In genomic region chr16:17917316-17918019, GRCh38 we compare ENCODE assay signal across 25 cellular contexts.
"Had no signal": no experiment of that assay in that cellular context is flagged by ENCODE, and none has a peak within 500 bp of the region (broad histone marks: within the 10 kb centered on the region; RNA-seq: fewer than 3 reads in every experiment).

No MANE protein-coding gene starts in this region.

- H3K36me3 Mint-ChIP-seq: immature natural killer cell, mesothelial cell of epicardium had no signal

- DNase-seq: dermis blood vessel endothelial cell; dorsolateral prefrontal cortex; effector CD4-positive, alpha-beta T cell; effector memory CD4-positive, alpha-beta T cell; esophagus squamous epithelium; foreskin fibroblast; foreskin melanocyte; gastrocnemius medialis; glutamatergic neuron; head of caudate nucleus; heart right ventricle; hypothalamus; immature natural killer cell; islet precursor cell; kidney; kidney glomerular epithelial cell; left ventricle myocardium inferior; lower lobe of right lung; mesenchymal stem cell; naive thymus-derived CD4-positive, alpha-beta T cell had no signal

- H3K27ac ChIP-seq: coronary artery, dorsolateral prefrontal cortex, esophagus squamous epithelium, gastrocnemius medialis, heart right ventricle, left ventricle myocardium inferior, lower lobe of right lung had no signal

- ATAC-seq: gastrocnemius medialis; heart right ventricle; lower lobe of right lung; mucosa of descending colon; naive thymus-derived CD4-positive, alpha-beta T cell had no signal

- FAIRE-seq: colon, endothelial cell of umbilical vein, kidney had no signal

- H3K4me1 Mint-ChIP-seq: immature natural killer cell; mesothelial cell of epicardium; naive thymus-derived CD4-positive, alpha-beta T cell had no signal

- H3K9me3 ChIP-seq: gastrocnemius medialis had no signal

- H3K27me3 ChIP-seq: dorsolateral prefrontal cortex, esophagus squamous epithelium, heart right ventricle had no signal

- H3K4me3 ChIP-seq: coronary artery, dorsolateral prefrontal cortex, esophagus squamous epithelium, gastrocnemius medialis, heart right ventricle, left ventricle myocardium inferior, lower lobe of right lung, mucosa of descending colon had no signal

- H3K27ac Mint-ChIP-seq: immature natural killer cell; mesothelial cell of epicardium; naive thymus-derived CD4-positive, alpha-beta T cell had no signal

- H3K4me1 ChIP-seq: esophagus squamous epithelium, gastrocnemius medialis, heart right ventricle, left ventricle myocardium inferior, lower lobe of right lung had no signal

- H3K4me3 Mint-ChIP-seq: immature natural killer cell; mesothelial cell of epicardium; naive thymus-derived CD4-positive, alpha-beta T cell had no signal

- H3K36me3 ChIP-seq: esophagus squamous epithelium, gastrocnemius medialis, heart right ventricle, left ventricle myocardium inferior, lower lobe of right lung had no signal
